1 cellular context compared by ENCODE assay signal in the genomic region with DNA sequence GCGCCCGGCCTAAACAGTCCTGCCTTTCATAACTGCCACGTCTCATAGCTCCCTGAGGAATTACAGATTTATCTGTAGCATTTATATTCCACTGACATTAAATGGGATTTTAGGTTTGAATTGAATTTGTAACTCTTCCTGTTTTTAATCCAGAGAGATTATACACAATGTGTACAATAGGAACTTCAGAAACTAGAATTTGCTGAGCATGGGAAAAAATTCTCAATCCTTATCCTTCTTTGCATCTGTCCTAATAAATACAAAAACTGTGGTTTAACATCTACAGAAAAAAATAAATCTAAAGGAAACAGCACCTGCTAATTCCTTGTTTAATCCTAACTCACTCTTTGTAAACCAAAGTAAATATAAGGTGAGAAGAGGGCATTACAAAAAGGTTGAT.
TF ChIP-seq lines count a peak whose summit lies in the region.

No MANE protein-coding gene starts in this region.

TF ChIP-seq in IMR-90, 13 proteins besides CTCF, POLR2A, EP300 and RAD21:
- TF ChIP-seq, protein P1, sequence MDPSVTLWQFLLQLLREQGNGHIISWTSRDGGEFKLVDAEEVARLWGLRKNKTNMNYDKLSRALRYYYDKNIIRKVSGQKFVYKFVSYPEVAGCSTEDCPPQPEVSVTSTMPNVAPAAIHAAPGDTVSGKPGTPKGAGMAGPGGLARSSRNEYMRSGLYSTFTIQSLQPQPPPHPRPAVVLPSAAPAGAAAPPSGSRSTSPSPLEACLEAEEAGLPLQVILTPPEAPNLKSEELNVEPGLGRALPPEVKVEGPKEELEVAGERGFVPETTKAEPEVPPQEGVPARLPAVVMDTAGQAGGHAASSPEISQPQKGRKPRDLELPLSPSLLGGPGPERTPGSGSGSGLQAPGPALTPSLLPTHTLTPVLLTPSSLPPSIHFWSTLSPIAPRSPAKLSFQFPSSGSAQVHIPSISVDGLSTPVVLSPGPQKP (IDR thresholded peaks at IDR 0.05; ENCODE audit: borderline replicate concordance, low read depth, low read length), result no peak
- TF ChIP-seq BHLHE40 (IDR thresholded peaks at IDR 0.05; ENCODE audit: low read depth, low read length), result no peak
- TF ChIP-seq, protein P2, sequence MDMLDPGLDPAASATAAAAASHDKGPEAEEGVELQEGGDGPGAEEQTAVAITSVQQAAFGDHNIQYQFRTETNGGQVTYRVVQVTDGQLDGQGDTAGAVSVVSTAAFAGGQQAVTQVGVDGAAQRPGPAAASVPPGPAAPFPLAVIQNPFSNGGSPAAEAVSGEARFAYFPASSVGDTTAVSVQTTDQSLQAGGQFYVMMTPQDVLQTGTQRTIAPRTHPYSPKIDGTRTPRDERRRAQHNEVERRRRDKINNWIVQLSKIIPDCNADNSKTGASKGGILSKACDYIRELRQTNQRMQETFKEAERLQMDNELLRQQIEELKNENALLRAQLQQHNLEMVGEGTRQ (IDR thresholded peaks at IDR 0.05; ENCODE audit: low read depth, low read length), result no peak
- no peak for TF ChIP-seq CHD1 (IDR thresholded peaks at IDR 0.05; ENCODE audit: low read depth, low read length)
- peak; percentile 70 for TF ChIP-seq MAFK (IDR thresholded peaks at IDR 0.05; ENCODE audit: low read depth, low read length)
- no peak for TF ChIP-seq RFX5 (IDR thresholded peaks at IDR 0.05; ENCODE audit: low read depth, low read length)
- no peak for TF ChIP-seq RCOR1 (IDR thresholded peaks at IDR 0.05; ENCODE audit: insufficient replicate concordance, low read length)
